ENCODE assay signal across 11 cellular contexts in genomic region chr12:58148405-58148804, GRCh38.
DNase-seq lines count a peak whose midpoint lies in the region; ATAC-seq, FAIRE-seq and TF ChIP-seq lines count a peak whose summit lies in the region.
"Had no signal": no experiment of that assay in that cellular context is flagged by ENCODE, and none has a peak within 500 bp of the region (broad histone marks: within the 10 kb centered on the region; RNA-seq: fewer than 3 reads in every experiment).

No MANE protein-coding gene starts in this region.

- FAIRE-seq in urothelium cell line (lab: Jason Lieb, UNC), result no peak

- H3K4me3 ChIP-seq in RWPE2 (ENCODE audit: severe bottlenecking) (no peak overlapping the region), fibroblast of pulmonary artery (replicated peaks; ENCODE audit: low read depth, low read length) (no peak overlapping the region)
- H3K4me3 ChIP-seq: lung had no signal

- H3K27ac ChIP-seq in RWPE2 (ENCODE audit: poor library complexity, severe bottlenecking), result no peak overlapping the region
- H3K27ac ChIP-seq: KMS-11 had no signal

- H3K36me3 ChIP-seq in RWPE2 (ENCODE audit: low read depth), result no peaks in the 10 kb centered on the region

- H3K27me3 ChIP-seq in RWPE2 (ENCODE audit: insufficient read depth, poor library complexity, severe bottlenecking), result no peaks in the 10 kb centered on the region

- DNase-seq in SIG-M5 treated with dmso at 0.1 percent for 504 hours (lab: John Stamatoyannopoulos, UW; ENCODE audit: unreplicated experiment) (peak; percentile 49), SIG-M5 (lab: John Stamatoyannopoulos, UW) (no peak), RWPE2 (ENCODE audit: low spot score) (no peak), fibroblast of pulmonary artery (ENCODE audit: low read depth) (peak; percentile 53), urothelium cell line (ENCODE audit: low spot score) (peak; percentile 12), NCI-H1048 (lab: John Stamatoyannopoulos, UW) (no peak)
- DNase-seq in activated naive CD4-positive, alpha-beta T cell (lab: John Stamatoyannopoulos, UW), result no peak
- DNase-seq: cortex of kidney had no signal

- TF ChIP-seq CTCF in RWPE2 (IDR thresholded peaks at IDR 0.05; ENCODE audit: poor library complexity, severe bottlenecking), result no peak
- no peak for TF ChIP-seq CTCF in fibroblast of pulmonary artery (IDR thresholded peaks at IDR 0.05; ENCODE audit: low read length, missing control alignments)

- ATAC-seq in RWPE2 (ENCODE audit: low read depth) (peak; percentile 94), HG02840 (IDR thresholded peaks at IDR 0.05; ENCODE audit: low FRiP score, unreplicated experiment) (no peak)

- no peaks in the 10 kb centered on the region for H3K9me3 ChIP-seq in RWPE2 (ENCODE audit: severe bottlenecking)

- no peaks in the 10 kb centered on the region for H3K4me1 ChIP-seq in RWPE2 (ENCODE audit: insufficient read depth, poor library complexity, severe bottlenecking)

Comparison
In these comparisons a context has a peak if more than half of its experiments do, and no peak if none do; other contexts are left out.
1. DNase-seq: peak in SIG-M5 treated with dmso at 0.1 percent for 504 hours (single experiment), fibroblast of pulmonary artery (single experiment) and urothelium cell line (single experiment); none in SIG-M5 (single experiment), RWPE2 (single experiment), NCI-H1048 (single experiment) and activated naive CD4-positive, alpha-beta T cell (0 of 4).